In genomic region chr16:58734459-58734787, GRCh38 we compare ENCODE assay signal across 8 cellular contexts. TPM values are rescaled to one million over a fixed set of nuclear protein-coding genes. Genes with fewer than 3 reads are reported as not detected.
DNase-seq lines count a peak whose midpoint lies in the region; ATAC-seq and TF ChIP-seq lines count a peak whose summit lies in the region.

No MANE protein-coding gene starts in this region.

- peak overlapping the region; percentile 99 for H2AFZ ChIP-seq in DND-41 (ENCODE audit: low read depth, low read length)
- H2AFZ ChIP-seq in parathyroid adenoma, result peak overlapping the region; percentile 84

- H3K9me3 ChIP-seq in DND-41 (ENCODE audit: insufficient read depth, low read length, severe bottlenecking), result no peaks in the 10 kb centered on the region
- no peaks in the 10 kb centered on the region for H3K9me3 ChIP-seq in Panc1 (ENCODE audit: control insufficient read depth, insufficient read depth, low read depth, low read length)
- no peaks in the 10 kb centered on the region for H3K9me3 ChIP-seq in parathyroid adenoma (ENCODE audit: control insufficient read depth, low read length)

- no peak for DNase-seq in DND-41
- DNase-seq in Panc1 (ENCODE audit: low read depth, low spot score), result no peak
- no peak for DNase-seq in epithelial cell of proximal tubule (ENCODE audit: low read depth)
- DNase-seq in AG08396 (ENCODE audit: low spot score), result no peak
- DNase-seq in NCI-H1436 (lab: John Stamatoyannopoulos, UW), result no peak
- DNase-seq in activated gamma-delta T cell treated with Interleukin-2 at 50 U/mL for 16 hours, result no peak
- no peak for DNase-seq in omental fat pad (ENCODE audit: low spot score)

- peak overlapping the region; percentile 98 for H3K9ac ChIP-seq in DND-41 (ENCODE audit: low read depth, low read length)
- no peak overlapping the region for H3K9ac ChIP-seq in parathyroid adenoma

- H3K4me2 ChIP-seq in DND-41 (ENCODE audit: insufficient read depth, low read length), result peak overlapping the region; percentile 92
- peak overlapping the region; percentile 67 for H3K4me2 ChIP-seq in parathyroid adenoma (ENCODE audit: low read length)

- H3K4me3 ChIP-seq in DND-41 (ENCODE audit: low read depth in 1 of 2, low read length in 2 of 2) (peak overlapping the region; percentile 97 to 100; a peak in 3 of 4 replicates), Panc1 (ENCODE audit: low read depth in 2 of 2, low read length in 2 of 2) (peak overlapping the region; percentile 64 to 75), epithelial cell of proximal tubule (ENCODE audit: low read depth, low read length) (peak overlapping the region; percentile 78), parathyroid adenoma (ENCODE audit: low read depth, low read length) (peak overlapping the region; percentile 65)

- no peak for ATAC-seq in DND-41 (ENCODE audit: insufficient read depth, low read depth)
- no peak for ATAC-seq in Panc1
- ATAC-seq in omental fat pad (ENCODE audit: low FRiP score), result no peak

- no TSS peak for BruUV-seq in Panc1 (replicated peaks; lab: Mats Ljungman, UMichigan)

- peaks cover 20% of the 10 kb centered on the region for H3K36me3 ChIP-seq in DND-41 (ENCODE audit: insufficient read depth, low read length)
- peaks cover 5% of the 10 kb centered on the region; the same call in 1 of the 2 replicates for H3K36me3 ChIP-seq in Panc1 (ENCODE audit: control insufficient read depth, insufficient read depth, low read length)
- no peaks in the 10 kb centered on the region for H3K36me3 ChIP-seq in parathyroid adenoma (ENCODE audit: control insufficient read depth, insufficient read depth, low read length)

- peaks cover 26% of the 10 kb centered on the region; the same call in 1 of the 2 replicates for H4K20me1 ChIP-seq in DND-41 (ENCODE audit: insufficient read depth, low read length)

- H3K27ac ChIP-seq in DND-41 (ENCODE audit: low read length) (peak overlapping the region; percentile 68; the same call in 1 of the 2 replicates), Panc1 (ENCODE audit: low read length) (peak overlapping the region; percentile 77; the same call in 1 of the 2 replicates), parathyroid adenoma (peak overlapping the region; percentile 67)

- H3K79me2 ChIP-seq in DND-41 (ENCODE audit: insufficient read depth, low read length) (peaks cover 50% of the 10 kb centered on the region), parathyroid adenoma (peaks cover 37% of the 10 kb centered on the region)

- in situ Hi-C loops in Panc1 (cut with HindIII; ENCODE audit: low pct_unique_long_range_greater_than_20kb, low sequenced_read_pairs), result no loop called here

- TF ChIP-seq CTCF in DND-41 (IDR thresholded peaks at IDR 0.05; ENCODE audit: borderline replicate concordance, extremely low read depth, low read length, poor library complexity, severe bottlenecking) (no peak), Panc1 (IDR thresholded peaks at IDR 0.05) (peak; percentile 33), epithelial cell of proximal tubule (conservative IDR thresholded peaks at IDR 0.05; ENCODE audit: low read depth, low read length) (no peak), parathyroid adenoma (IDR thresholded peaks at IDR 0.05) (no peak), omental fat pad (IDR thresholded peaks at IDR 0.05) (no peak)

- intact Hi-C loops in Panc1 (cut with micrococcal nuclease; ENCODE audit: unreplicated experiment), result no loop called here

- no peaks in the 10 kb centered on the region for H3K27me3 ChIP-seq in DND-41 (ENCODE audit: insufficient read depth, low read length, poor library complexity)
- H3K27me3 ChIP-seq in Panc1 (ENCODE audit: control insufficient read depth, insufficient read depth, low read length), result no peaks in the 10 kb centered on the region
- H3K27me3 ChIP-seq in parathyroid adenoma (ENCODE audit: control insufficient read depth, insufficient read depth, low read length), result no peaks in the 10 kb centered on the region

- CTCF ChIA-PET in Panc1 (lab: Charles Lee), result no interaction called here

- POLR2A ChIA-PET in Panc1 (lab: Charles Lee), result no interaction called here

- H3K4me1 ChIP-seq in DND-41 (ENCODE audit: insufficient read depth, low read length), result peaks cover 38% of the 10 kb centered on the region
- no peaks in the 10 kb centered on the region for H3K4me1 ChIP-seq in Panc1 (ENCODE audit: control insufficient read depth, insufficient read depth, low read length)
- H3K4me1 ChIP-seq in parathyroid adenoma, result peaks cover 8% of the 10 kb centered on the region

RNA-seq across cellular contexts. Expression of gene GOT2, which starts 0.3 kb away (rescaled TPM):
- 64.0 TPM for total RNA-seq in Panc1 (2021; ENCODE audit: unreplicated experiment)
- polyA plus RNA-seq in Panc1 (2012; ENCODE audit: insufficient read length), result 62.0 TPM
- 173 and 228 TPM in 2 replicates for total RNA-seq in epithelial cell of proximal tubule
- 10 to 100 TPM; 20.6 to 30.7 (median 27.4) TPM for total RNA-seq in omental fat pad

RNA-seq across cellular contexts. Expression of gene SLC38A7, which starts 49.9 kb away (rescaled TPM):
- total RNA-seq in Panc1 (2021; ENCODE audit: unreplicated experiment) (20.2 TPM), epithelial cell of proximal tubule (9.5 and 12.0 TPM in 2 replicates), omental fat pad (10 to 100 TPM in 3 of 4 donors, 1 to 10 TPM in 1; 8.0 to 22.9 (median 17.8) TPM)
- 18.3 TPM for polyA plus RNA-seq in Panc1 (2012; ENCODE audit: insufficient read length)
